ENCODE assay signal across 8 cellular contexts in genomic region chr1:121447280-121447923, GRCh38.
A peak's percentile ranks its signal among the peaks of the same experiment; 100 is the strongest.
DNase-seq lines count a peak whose midpoint lies in the region; ATAC-seq, FAIRE-seq and TF ChIP-seq lines count a peak whose summit lies in the region.
"Not testable (repeated sequence)": the region's sequence is repeated elsewhere in the genome, so short reads cannot be mapped to it uniquely, and the experiment has no call there.

No MANE protein-coding gene starts in this region.

- not testable (repeated sequence) for ATAC-seq in CD4-positive, alpha-beta T cell (ENCODE audit: poor library complexity); heart left ventricle; upper lobe of left lung (ENCODE audit: low FRiP score in 2 of 2)

- DNase-seq in CD4-positive, alpha-beta T cell; HFFc6; coronary artery (ENCODE audit: low spot score); heart left ventricle; nephron progenitor cell; upper lobe of left lung: not testable (repeated sequence)
- DNase-seq in NCI-H2227 (lab: John Stamatoyannopoulos, UW; ENCODE audit: unreplicated experiment), result peak; percentile 5

- intact Hi-C loops in CD4-positive, alpha-beta T cell (cut with DNase I, micrococcal nuclease), result loop anchor here in 1 of 2 experiments (10.0 kb wide), 1 partner anchor 67 kb away; no protein-coding TSS in a partner anchor
- intact Hi-C loops in heart left ventricle (cut with DNase I), result not testable (repeated sequence)

- H3K9me3 Mint-ChIP-seq in CD4-positive, alpha-beta T cell; HFFc6; nephron progenitor cell: not testable (repeated sequence)

- H3K27me3 ChIP-seq in CD4-positive, alpha-beta T cell (ENCODE audit: control insufficient read depth, insufficient read depth, low read length); heart left ventricle; upper lobe of left lung: not testable (repeated sequence)

- not testable (repeated sequence) for H3K27ac Mint-ChIP-seq in CD4-positive, alpha-beta T cell; HFFc6; nephron progenitor cell

- CTCF ChIA-PET in CD4-positive, alpha-beta T cell (lab: Charles Lee), result not testable (repeated sequence)

- H3K36me3 Mint-ChIP-seq in CD4-positive, alpha-beta T cell (ENCODE audit: low read depth); HFFc6 (ENCODE audit: low read depth); nephron progenitor cell (ENCODE audit: low read depth): not testable (repeated sequence)

- H3K9me3 ChIP-seq in CD4-positive, alpha-beta T cell (ENCODE audit: control insufficient read depth, low read length); heart left ventricle; upper lobe of left lung: not testable (repeated sequence)

- POLR2A ChIA-PET in CD4-positive, alpha-beta T cell (lab: Charles Lee), result not testable (repeated sequence)

- not testable (repeated sequence) for H3K4me3 Mint-ChIP-seq in CD4-positive, alpha-beta T cell; HFFc6; nephron progenitor cell

- FAIRE-seq in TTC549 (lab: Jason Lieb, UNC), result peak; percentile 93

- peak; percentile 81 for TF ChIP-seq CTCF in CD4-positive, alpha-beta T cell (IDR thresholded peaks at IDR 0.05)
- peak; percentile 86 for TF ChIP-seq CTCF in HFFc6 (IDR thresholded peaks at IDR 0.05)
- TF ChIP-seq CTCF in coronary artery (IDR thresholded peaks at IDR 0.05), result peak; percentile 20
- peak; percentile 31 to 66 (median 50) for TF ChIP-seq CTCF in heart left ventricle (IDR thresholded peaks at IDR 0.05)
- peak; percentile 51 for TF ChIP-seq CTCF in nephron progenitor cell (IDR thresholded peaks at IDR 0.05)
- peak in 4 of 6 experiments; percentile 16 to 36 (median 29) for TF ChIP-seq CTCF in upper lobe of left lung (IDR thresholded peaks at IDR 0.05)

- H3K27ac ChIP-seq in CD4-positive, alpha-beta T cell (ENCODE audit: low read depth, low read length); coronary artery; heart left ventricle; upper lobe of left lung: not testable (repeated sequence)

- peaks cover 0 to 14% (median 0%) of the 10 kb centered on the region in 12 donors for H3K4me1 ChIP-seq in heart left ventricle
- H3K4me1 ChIP-seq in upper lobe of left lung, result not testable (repeated sequence)

- TF ChIP-seq EP300 in upper lobe of left lung (IDR thresholded peaks at IDR 0.05), result not testable (repeated sequence)

- not testable (repeated sequence) for H3K4me1 Mint-ChIP-seq in CD4-positive, alpha-beta T cell (ENCODE audit: low read depth)
- H3K4me1 Mint-ChIP-seq in HFFc6 (ENCODE audit: low read depth), result peaks cover 13% of the 10 kb centered on the region
- peaks cover 18% of the 10 kb centered on the region for H3K4me1 Mint-ChIP-seq in nephron progenitor cell

- H3K36me3 ChIP-seq in heart left ventricle, upper lobe of left lung: not testable (repeated sequence)

- H3K27me3 Mint-ChIP-seq in CD4-positive, alpha-beta T cell; HFFc6 (ENCODE audit: insufficient read depth); nephron progenitor cell (ENCODE audit: low read depth, poor library complexity): not testable (repeated sequence)

- not testable (repeated sequence) for TF ChIP-seq POLR2A in heart left ventricle (IDR thresholded peaks at IDR 0.05); upper lobe of left lung (IDR thresholded peaks at IDR 0.05)

- H3K4me3 ChIP-seq in coronary artery, heart left ventricle, upper lobe of left lung: not testable (repeated sequence)

- WGBS in heart left ventricle, 4 donors, result 9 to 15% (median 12%) methylated on average over 1 of the region's 1 CpG
- 13 to 15% methylated on average over 1 of the region's 1 CpG for WGBS in upper lobe of left lung, 2 donors

Comparison
In these comparisons a context has a peak if more than half of its experiments do, and no peak if none do; other contexts are left out.
1. CTCF ChIP-seq: peak in every context shown above with its lines; median percentile 86 in HFFc6; 81 in CD4-positive, alpha-beta T cell; 51 in nephron progenitor cell; 50 in heart left ventricle; 29 in upper lobe of left lung; 20 in coronary artery.